In genomic region chr11:119204066-119204465, GRCh38 we compare ENCODE assay signal across 24 cellular contexts. TPM values are rescaled to one million over a fixed set of nuclear protein-coding genes. Genes with fewer than 3 reads are reported as not detected.
DNase-seq lines count a peak whose midpoint lies in the region; ATAC-seq, FAIRE-seq and TF ChIP-seq lines count a peak whose summit lies in the region.
"Had no signal": no experiment of that assay in that cellular context is flagged by ENCODE, and none has a peak within 500 bp of the region (broad histone marks: within the 10 kb centered on the region; RNA-seq: fewer than 3 reads in every experiment).

No MANE protein-coding gene starts in this region.

- intact Hi-C loops in natural killer cell (cut with micrococcal nuclease) = no loop called here

- no peak for DNase-seq in natural killer cell
- no peak for DNase-seq in natural killer cell treated with Interleukin-12 subunit alpha and Interleukin-12 subunit beta and Interleukin-15 and Interleukin-18, amount 100 ng/mL, for 72 hours (ENCODE audit: low spot score)
- DNase-seq in chondrocyte (ENCODE audit: low spot score) = peak; percentile 25
- DNase-seq in DMS 273 treated with DMSO at 0.1 percent for 48 hours (lab: John Stamatoyannopoulos, UW) = no peak
- no peak for DNase-seq in GM12891 (ENCODE audit: insufficient read length, low spot score)
- no peak for DNase-seq in activated CD4-positive, alpha-beta T cell treated with anti-CD3 and anti-CD28 coated beads for 1 hour
- DNase-seq: AML-193; C1 segment of cervical spinal cord; CD8-positive, alpha-beta T cell; DMS79 treated with DMSO at 0.1 percent for 48 hours; GF-D8; GOT3; KG1; MG63; NCI-H1105 treated with DMSO at 0.1 percent for 48 hours; NCI-H2029; NCI-H446; NCI-H524 treated with DMSO at 0.1 percent for 48 hours; NCI-H774; SJCRH30 had no signal

- H3K27me3 Mint-ChIP-seq in natural killer cell (ENCODE audit: low read depth in 2 of 2) (no peaks in the 10 kb centered on the region), chondrocyte (ENCODE audit: low read depth) (no peaks in the 10 kb centered on the region)
- no peaks in the 10 kb centered on the region for H3K27me3 Mint-ChIP-seq in natural killer cell treated with Interleukin-12 subunit alpha and Interleukin-12 subunit beta and Interleukin-15 and Interleukin-18, amount 100 ng/mL, for 72 hours

- no peaks in the 10 kb centered on the region for H3K36me3 Mint-ChIP-seq in natural killer cell
- H3K36me3 Mint-ChIP-seq in natural killer cell treated with Interleukin-12 subunit alpha and Interleukin-12 subunit beta and Interleukin-15 and Interleukin-18, amount 100 ng/mL, for 72 hours = no peaks in the 10 kb centered on the region
- no peaks in the 10 kb centered on the region for H3K36me3 Mint-ChIP-seq in chondrocyte (ENCODE audit: low read depth)

- H3K9me3 Mint-ChIP-seq in natural killer cell (no peaks in the 10 kb centered on the region), chondrocyte (ENCODE audit: low read depth) (no peaks in the 10 kb centered on the region)
- no peaks in the 10 kb centered on the region for H3K9me3 Mint-ChIP-seq in natural killer cell treated with Interleukin-12 subunit alpha and Interleukin-12 subunit beta and Interleukin-15 and Interleukin-18, amount 100 ng/mL, for 72 hours
- H3K9me3 Mint-ChIP-seq: CD8-positive, alpha-beta T cell had no signal

- peak overlapping the region; percentile 31 for H3K4me3 Mint-ChIP-seq in natural killer cell
- no peak overlapping the region for H3K4me3 Mint-ChIP-seq in natural killer cell treated with Interleukin-12 subunit alpha and Interleukin-12 subunit beta and Interleukin-15 and Interleukin-18, amount 100 ng/mL, for 72 hours
- H3K4me3 Mint-ChIP-seq in chondrocyte (ENCODE audit: unreplicated experiment) = no peak overlapping the region

- H3K27ac Mint-ChIP-seq in natural killer cell = no peak overlapping the region
- no peak overlapping the region for H3K27ac Mint-ChIP-seq in natural killer cell treated with Interleukin-12 subunit alpha and Interleukin-12 subunit beta and Interleukin-15 and Interleukin-18, amount 100 ng/mL, for 72 hours
- H3K27ac Mint-ChIP-seq in chondrocyte (ENCODE audit: unreplicated experiment) = no peak overlapping the region
- H3K27ac Mint-ChIP-seq: CD8-positive, alpha-beta T cell had no signal

- ATAC-seq in natural killer cell = no peak
- ATAC-seq in natural killer cell treated with Interleukin-12 subunit alpha and Interleukin-12 subunit beta and Interleukin-15 and Interleukin-18, amount 100 ng/mL, for 72 hours = no peak
- ATAC-seq: A549; CD8-positive, alpha-beta T cell had no signal

- no peak for TF ChIP-seq POLR2A in GM12891 (IDR thresholded peaks at IDR 0.05; ENCODE audit: low read depth, low read length)

- H3K36me3 ChIP-seq in neutrophil = peaks cover 4% of the 10 kb centered on the region
- H3K36me3 ChIP-seq: HAP-1, MG63, SJCRH30 had no signal

- H3K27ac ChIP-seq in neutrophil = peak overlapping the region; percentile 99
- H3K27ac ChIP-seq: A549, SJCRH30 had no signal

- peaks cover 13 to 21% of the 10 kb centered on the region in 2 donors for H3K4me1 Mint-ChIP-seq in natural killer cell
- peaks cover 16 to 22% of the 10 kb centered on the region in 2 donors for H3K4me1 Mint-ChIP-seq in natural killer cell treated with Interleukin-12 subunit alpha and Interleukin-12 subunit beta and Interleukin-15 and Interleukin-18, amount 100 ng/mL, for 72 hours (ENCODE audit: low read depth in 2 of 2)
- H3K4me1 Mint-ChIP-seq in chondrocyte (ENCODE audit: low read depth) = peaks cover 24% of the 10 kb centered on the region

- FAIRE-seq in GM12891 (lab: Jason Lieb, UNC) = no peak
- FAIRE-seq: A549, GM12892 had no signal

- H3K4me1 ChIP-seq in neutrophil (ENCODE audit: control insufficient read depth in 1 of 2, insufficient read depth in 1 of 2, low read depth in 1 of 2, low read length in 1 of 2) = peaks cover 37 to 41% of the 10 kb centered on the region in 2 experiments

- no peak overlapping the region for H3K4me3 ChIP-seq in neutrophil (ENCODE audit: low read depth in 1 of 2, low read length in 1 of 2)
- H3K4me3 ChIP-seq: A549, HAP-1, MG63, SJCRH30 had no signal

- H3K9me3 ChIP-seq in neutrophil = no peaks in the 10 kb centered on the region
- H3K9me3 ChIP-seq: A549, HAP-1, MG63, SJCRH30 had no signal

- no peaks in the 10 kb centered on the region for H3K27me3 ChIP-seq in neutrophil
- H3K27me3 ChIP-seq: MG63, SJCRH30 had no signal

- TF ChIP-seq CTCF in natural killer cell (IDR thresholded peaks at IDR 0.05) (no peak), chondrocyte (IDR thresholded peaks at IDR 0.05) (no peak), neutrophil (IDR thresholded peaks at IDR 0.05) (no peak)

TF ChIP-seq in GM12891, 5 proteins besides CTCF, POLR2A, EP300 and RAD21:
- TF ChIP-seq POU2F2 (IDR thresholded peaks at IDR 0.05; ENCODE audit: low read depth, low read length) (no peak), PAX5 (IDR thresholded peaks at IDR 0.05; ENCODE audit: insufficient read depth, low read length, severe bottlenecking) (no peak), TAF1 (IDR thresholded peaks at IDR 0.05; ENCODE audit: low read depth, low read length) (no peak), SPI1 (IDR thresholded peaks at IDR 0.05; ENCODE audit: low read depth, low read length) (no peak), POLR2AphosphoS5 (IDR thresholded peaks at IDR 0.05; ENCODE audit: low read depth, low read length) (no peak)

RNA-seq across cellular contexts. Expression of gene CBL, which starts 2.1 kb away (rescaled TPM):
- total RNA-seq in natural killer cell (10 to 100 TPM; 29.0 to 32.5 (median 30.1) TPM), chondrocyte (17.8 to 25.8 TPM (median 25.5 TPM) in 3 replicates)
- total RNA-seq in natural killer cell treated with Interleukin-12 subunit alpha and Interleukin-12 subunit beta and Interleukin-15 and Interleukin-18, amount 100 ng/mL, for 72 hours = 10 to 100 TPM; 29.1 to 50.5 TPM
- 4.4 TPM for polyA plus RNA-seq in GM12891 (2012; ENCODE audit: low read depth, missing spikeins)

RNA-seq across cellular contexts. Expression of gene NHERF4, which starts 18.8 kb away (rescaled TPM):
- total RNA-seq in natural killer cell = under 1 TPM; 0.33 to 0.48 (median 0.40) TPM
- under 1 TPM in 1 of 2 donors, not detected in 1; 0.64 TPM for total RNA-seq in natural killer cell treated with Interleukin-12 subunit alpha and Interleukin-12 subunit beta and Interleukin-15 and Interleukin-18, amount 100 ng/mL, for 72 hours
- total RNA-seq in chondrocyte = not detected in 3 replicates
- polyA plus RNA-seq in GM12891 (2012; ENCODE audit: low read depth, missing spikeins) = not detected
- total RNA-seq: SJCRH30 had no signal

RNA-seq across cellular contexts. Expression of gene NLRX1, which starts 35.5 kb away (rescaled TPM):
- total RNA-seq in natural killer cell = 10 to 100 TPM; 12.4 to 16.4 (median 13.8) TPM
- total RNA-seq in natural killer cell treated with Interleukin-12 subunit alpha and Interleukin-12 subunit beta and Interleukin-15 and Interleukin-18, amount 100 ng/mL, for 72 hours = 10 to 100 TPM; 13.0 to 14.1 TPM
- total RNA-seq in chondrocyte = 13.0 to 20.1 TPM (median 19.2 TPM) in 3 replicates
- polyA plus RNA-seq in GM12891 (2012; ENCODE audit: low read depth, missing spikeins) = 8.2 TPM

RNA-seq across cellular contexts. Expression of gene ABCG4, which starts 55.2 kb away (rescaled TPM):
- under 1 TPM in 1 of 3 donors, not detected in 2; 0.09 TPM for total RNA-seq in natural killer cell
- not detected for total RNA-seq in natural killer cell treated with Interleukin-12 subunit alpha and Interleukin-12 subunit beta and Interleukin-15 and Interleukin-18, amount 100 ng/mL, for 72 hours
- total RNA-seq in chondrocyte = 0.80 to 2.5 TPM (median 2.0 TPM) in 3 replicates
- polyA plus RNA-seq in GM12891 (2012; ENCODE audit: low read depth, missing spikeins) = not detected
- total RNA-seq: CD8-positive, alpha-beta T cell had no signal
